8 cellular contexts compared by ENCODE assay signal in genomic region chr6:47308223-47308567, GRCh38. TPM values are rescaled to one million over a fixed set of nuclear protein-coding genes. Genes with fewer than 3 reads are reported as not detected.
DNase-seq lines count a peak whose midpoint lies in the region; ATAC-seq, FAIRE-seq and TF ChIP-seq lines count a peak whose summit lies in the region.

No MANE protein-coding gene starts in this region.

- intact Hi-C loops in activated CD4-positive, alpha-beta T cell treated with anti-CD3 and anti-CD28 coated beads for 36 hours (cut with DNase I, micrococcal nuclease): loop anchor here in 1 of 2 experiments (2.0 to 10.0 kb wide), 3 partner anchors 65 to 1083 kb away; no protein-coding TSS in a partner anchor
- intact Hi-C loops in kidney (cut with DNase I): loop anchor here (5.0 kb wide), 1 partner anchor 206 kb away; no protein-coding TSS in a partner anchor

- no peak for DNase-seq in activated CD4-positive, alpha-beta T cell treated with anti-CD3 and anti-CD28 coated beads for 36 hours
- no peak for DNase-seq in activated CD4-positive, alpha-beta T cell treated with anti-CD3 and anti-CD28 coated beads, Interleukin-2, amount 50 U/mL, for 4 hours
- DNase-seq in activated naive CD8-positive, alpha-beta T cell treated with anti-CD3 and anti-CD28 coated beads, Interleukin-2, amount 10 ng/mL, durations not matched to agents 7 days and 5 days: no peak
- DNase-seq in kidney (no peak), inferior parietal cortex (ENCODE audit: extremely low spot score) (no peak), Ammon's horn (ENCODE audit: low spot score) (no peak)

- no peaks in the 10 kb centered on the region for H3K36me3 Mint-ChIP-seq in activated CD4-positive, alpha-beta T cell treated with anti-CD3 and anti-CD28 coated beads for 36 hours (ENCODE audit: low read depth)
- no peaks in the 10 kb centered on the region for H3K36me3 Mint-ChIP-seq in activated naive CD8-positive, alpha-beta T cell treated with anti-CD3 and anti-CD28 coated beads, Interleukin-2, amount 10 ng/mL, durations not matched to agents 7 days and 5 days

- CTCF ChIA-PET in activated CD4-positive, alpha-beta T cell treated with anti-CD3 and anti-CD28 coated beads for 36 hours (lab: Charles Lee): interaction anchor here (0.5 to 2.7 kb wide), 8 partner anchors 17 to 616 kb away, joined by 3 to 16 read pairs (median 3); no protein-coding TSS in a partner anchor

- H3K9me3 Mint-ChIP-seq in activated CD4-positive, alpha-beta T cell treated with anti-CD3 and anti-CD28 coated beads for 36 hours (ENCODE audit: low read depth): no peaks in the 10 kb centered on the region
- H3K9me3 Mint-ChIP-seq in activated naive CD8-positive, alpha-beta T cell treated with anti-CD3 and anti-CD28 coated beads, Interleukin-2, amount 10 ng/mL, durations not matched to agents 7 days and 5 days: no peaks in the 10 kb centered on the region

- FAIRE-seq in kidney (lab: Jason Lieb, UNC): no peak

- H3K4me1 ChIP-seq in kidney (ENCODE audit: control insufficient read depth in 1 of 2, insufficient read depth in 1 of 2, low read depth in 1 of 2, low read length in 2 of 2): peaks cover 3 to 12% of the 10 kb centered on the region in 2 donors
- peaks cover 24% of the 10 kb centered on the region for H3K4me1 ChIP-seq in stomach smooth muscle (ENCODE audit: control insufficient read depth, insufficient read depth, low read length)

- H3K9ac ChIP-seq in kidney (ENCODE audit: low read length in 2 of 2) (peak overlapping the region; percentile 8 to 91), stomach smooth muscle (ENCODE audit: low read length in 2 of 2) (peak overlapping the region; percentile 67 to 69)

- no peak for TF ChIP-seq CTCF in kidney (IDR thresholded peaks at IDR 0.05; ENCODE audit: borderline replicate concordance, extremely low read depth, insufficient read depth)

- H3K36me3 ChIP-seq in kidney (ENCODE audit: control insufficient read depth in 1 of 2, insufficient read depth in 2 of 2, low read length in 2 of 2): no peaks in the 10 kb centered on the region
- no peaks in the 10 kb centered on the region for H3K36me3 ChIP-seq in stomach smooth muscle (ENCODE audit: control insufficient read depth in 2 of 2, insufficient read depth in 2 of 2, low read length in 2 of 2)

- H3K27me3 ChIP-seq in stomach smooth muscle (ENCODE audit: control insufficient read depth in 1 of 2, insufficient read depth in 2 of 2, low read length in 2 of 2): no peaks in the 10 kb centered on the region

- no peaks in the 10 kb centered on the region for H3K9me3 ChIP-seq in kidney (ENCODE audit: control insufficient read depth in 1 of 2, low read length in 2 of 2)
- no peaks in the 10 kb centered on the region for H3K9me3 ChIP-seq in stomach smooth muscle (ENCODE audit: control insufficient read depth in 2 of 2, low read length in 2 of 2)

- H3K27me3 Mint-ChIP-seq in activated CD4-positive, alpha-beta T cell treated with anti-CD3 and anti-CD28 coated beads for 36 hours: peaks cover 31% of the 10 kb centered on the region
- peaks cover 48% of the 10 kb centered on the region for H3K27me3 Mint-ChIP-seq in activated naive CD8-positive, alpha-beta T cell treated with anti-CD3 and anti-CD28 coated beads, Interleukin-2, amount 10 ng/mL, durations not matched to agents 7 days and 5 days

- peak overlapping the region; percentile 66 for H3K4me3 Mint-ChIP-seq in activated CD4-positive, alpha-beta T cell treated with anti-CD3 and anti-CD28 coated beads for 36 hours
- H3K4me3 Mint-ChIP-seq in activated naive CD8-positive, alpha-beta T cell treated with anti-CD3 and anti-CD28 coated beads, Interleukin-2, amount 10 ng/mL, durations not matched to agents 7 days and 5 days: peak overlapping the region; percentile 53

- ATAC-seq in activated CD4-positive, alpha-beta T cell treated with anti-CD3 and anti-CD28 coated beads for 36 hours: no peak
- ATAC-seq in activated naive CD8-positive, alpha-beta T cell treated with anti-CD3 and anti-CD28 coated beads, Interleukin-2, amount 10 ng/mL, durations not matched to agents 7 days and 5 days (ENCODE audit: low read depth): no peak
- no peak for ATAC-seq in HG03342 (IDR thresholded peaks at IDR 0.05; ENCODE audit: unreplicated experiment)

- POLR2A ChIA-PET in activated CD4-positive, alpha-beta T cell treated with anti-CD3 and anti-CD28 coated beads for 36 hours (lab: Charles Lee): no interaction called here
- POLR2A ChIA-PET in activated naive CD8-positive, alpha-beta T cell treated with anti-CD3 and anti-CD28 coated beads, Interleukin-2, amount 10 ng/mL, durations not matched to agents 7 days and 5 days (lab: Charles Lee): interaction anchor here (1.1 kb wide), 1 partner anchor 211 kb away, joined by 3 read pairs; no protein-coding TSS in a partner anchor

- peaks cover 9% of the 10 kb centered on the region for H3K4me1 Mint-ChIP-seq in activated CD4-positive, alpha-beta T cell treated with anti-CD3 and anti-CD28 coated beads for 36 hours
- H3K4me1 Mint-ChIP-seq in activated naive CD8-positive, alpha-beta T cell treated with anti-CD3 and anti-CD28 coated beads, Interleukin-2, amount 10 ng/mL, durations not matched to agents 7 days and 5 days: peaks cover 8% of the 10 kb centered on the region

- H3K4me3 ChIP-seq in kidney (ENCODE audit: low read length in 2 of 2): peak overlapping the region; percentile 68 to 81
- peak overlapping the region; percentile 85 for H3K4me3 ChIP-seq in stomach smooth muscle (ENCODE audit: low read length in 2 of 2)

- peak overlapping the region; percentile 19 for H3K27ac Mint-ChIP-seq in activated CD4-positive, alpha-beta T cell treated with anti-CD3 and anti-CD28 coated beads for 36 hours
- H3K27ac Mint-ChIP-seq in activated naive CD8-positive, alpha-beta T cell treated with anti-CD3 and anti-CD28 coated beads, Interleukin-2, amount 10 ng/mL, durations not matched to agents 7 days and 5 days: no peak overlapping the region

- H3K27ac ChIP-seq in kidney (ENCODE audit: low read depth in 2 of 2, low read length in 2 of 2) (peak overlapping the region; percentile 59 to 85), stomach smooth muscle (ENCODE audit: low read length) (peak overlapping the region; percentile 55)

RNA-seq across cellular contexts. Expression of gene TNFRSF21, which starts 1.5 kb away (rescaled TPM):
- 1 to 10 TPM; 2.6 to 2.8 TPM for total RNA-seq in activated CD4-positive, alpha-beta T cell treated with anti-CD3 and anti-CD28 coated beads for 36 hours
- under 1 TPM; 0.62 to 0.83 TPM for total RNA-seq in activated naive CD8-positive, alpha-beta T cell treated with anti-CD3 and anti-CD28 coated beads, Interleukin-2, amount 10 ng/mL, durations not matched to agents 7 days and 5 days
- 45.5 TPM for total RNA-seq in kidney
- polyA plus RNA-seq in kidney (ENCODE audit: insufficient read depth, low read depth, low replicate concordance): 40.3 TPM

Comparison
In these comparisons a context has a peak if more than half of its experiments do, and no peak if none do; other contexts are left out.
1. RNA of gene TNFRSF21, which starts 1.5 kb away (total RNA-seq): 45.5 TPM in kidney (single experiment); 2.6 to 2.8 TPM in activated CD4-positive, alpha-beta T cell treated with anti-CD3 and anti-CD28 coated beads for 36 hours and 0.62 to 0.83 TPM in activated naive CD8-positive, alpha-beta T cell treated with anti-CD3 and anti-CD28 coated beads, Interleukin-2, amount 10 ng/mL, durations not matched to agents 7 days and 5 days; every median in the first group is over 10 times any median in the second.